Comparison of ENCODE assay signal across 1 cellular context in the genomic region with DNA sequence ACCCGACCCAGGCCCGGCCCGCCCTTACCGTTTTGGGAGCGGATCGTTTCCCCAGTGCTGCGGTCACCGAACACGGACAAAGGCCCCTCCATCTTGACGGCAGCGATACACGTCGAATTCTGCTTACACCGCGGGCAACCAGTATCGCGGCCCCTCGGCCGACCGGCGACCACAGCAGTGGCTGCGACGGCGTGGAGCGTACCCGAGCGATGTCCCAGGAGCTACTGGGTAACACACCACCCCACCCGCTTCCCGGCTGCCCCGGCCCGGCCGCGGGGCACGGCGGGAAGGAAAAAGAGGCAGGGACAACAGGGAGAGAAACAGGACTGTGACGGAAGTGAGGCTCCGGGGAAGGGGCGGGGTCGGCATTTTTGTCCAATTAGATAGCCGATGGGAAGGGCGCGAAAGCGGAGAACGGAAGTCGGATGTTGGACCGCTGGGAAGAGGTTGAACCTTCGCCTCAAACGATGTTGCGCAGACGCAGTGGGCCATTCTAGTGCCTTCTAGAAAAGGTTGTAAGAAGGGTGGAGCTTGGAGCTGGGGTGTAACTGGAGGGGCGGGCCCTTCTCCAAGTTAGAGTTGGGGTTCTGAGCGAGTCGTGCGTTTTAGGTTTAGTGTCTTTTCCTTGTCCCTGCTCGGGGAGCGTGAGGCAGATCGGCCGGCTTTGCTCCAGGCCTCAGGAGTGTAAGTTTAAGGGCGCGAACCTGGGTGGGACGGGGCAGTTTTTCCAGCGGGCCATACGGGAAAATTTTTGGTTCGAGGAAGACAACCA.
TF ChIP-seq lines count a peak whose summit lies in the region.

A gene (minus strand): TSS at position 226 of the 772 bp plus-strand sequence. CDS start 134 bp downstream, at position 92.

TF ChIP-seq in HepG2, 621 proteins besides CTCF, POLR2A, EP300 and RAD21 (continued from another document and continues in another):
- TF ChIP-seq, protein P1, sequence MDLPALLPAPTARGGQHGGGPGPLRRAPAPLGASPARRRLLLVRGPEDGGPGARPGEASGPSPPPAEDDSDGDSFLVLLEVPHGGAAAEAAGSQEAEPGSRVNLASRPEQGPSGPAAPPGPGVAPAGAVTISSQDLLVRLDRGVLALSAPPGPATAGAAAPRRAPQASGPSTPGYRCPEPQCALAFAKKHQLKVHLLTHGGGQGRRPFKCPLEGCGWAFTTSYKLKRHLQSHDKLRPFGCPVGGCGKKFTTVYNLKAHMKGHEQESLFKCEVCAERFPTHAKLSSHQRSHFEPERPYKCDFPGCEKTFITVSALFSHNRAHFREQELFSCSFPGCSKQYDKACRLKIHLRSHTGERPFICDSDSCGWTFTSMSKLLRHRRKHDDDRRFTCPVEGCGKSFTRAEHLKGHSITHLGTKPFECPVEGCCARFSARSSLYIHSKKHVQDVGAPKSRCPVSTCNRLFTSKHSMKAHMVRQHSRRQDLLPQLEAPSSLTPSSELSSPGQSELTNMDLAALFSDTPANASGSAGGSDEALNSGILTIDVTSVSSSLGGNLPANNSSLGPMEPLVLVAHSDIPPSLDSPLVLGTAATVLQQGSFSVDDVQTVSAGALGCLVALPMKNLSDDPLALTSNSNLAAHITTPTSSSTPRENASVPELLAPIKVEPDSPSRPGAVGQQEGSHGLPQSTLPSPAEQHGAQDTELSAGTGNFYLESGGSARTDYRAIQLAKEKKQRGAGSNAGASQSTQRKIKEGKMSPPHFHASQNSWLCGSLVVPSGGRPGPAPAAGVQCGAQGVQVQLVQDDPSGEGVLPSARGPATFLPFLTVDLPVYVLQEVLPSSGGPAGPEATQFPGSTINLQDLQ (CRISPR knock-in tag; IDR thresholded peaks at IDR 0.05): no peak
- TF ChIP-seq, protein P2, sequence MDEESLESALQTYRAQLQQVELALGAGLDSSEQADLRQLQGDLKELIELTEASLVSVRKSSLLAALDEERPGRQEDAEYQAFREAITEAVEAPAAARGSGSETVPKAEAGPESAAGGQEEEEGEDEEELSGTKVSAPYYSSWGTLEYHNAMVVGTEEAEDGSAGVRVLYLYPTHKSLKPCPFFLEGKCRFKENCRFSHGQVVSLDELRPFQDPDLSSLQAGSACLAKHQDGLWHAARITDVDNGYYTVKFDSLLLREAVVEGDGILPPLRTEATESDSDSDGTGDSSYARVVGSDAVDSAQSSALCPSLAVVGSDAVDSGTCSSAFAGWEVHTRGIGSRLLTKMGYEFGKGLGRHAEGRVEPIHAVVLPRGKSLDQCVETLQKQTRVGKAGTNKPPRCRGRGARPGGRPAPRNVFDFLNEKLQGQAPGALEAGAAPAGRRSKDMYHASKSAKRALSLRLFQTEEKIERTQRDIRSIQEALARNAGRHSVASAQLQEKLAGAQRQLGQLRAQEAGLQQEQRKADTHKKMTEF (CRISPR knock-in tag; IDR thresholded peaks at IDR 0.05): peak; percentile 82
- peak; percentile 55; the same call in 1 of the 2 replicates for TF ChIP-seq FOXP1 (IDR thresholded peaks at IDR 0.05)
- peak; percentile 58 for TF ChIP-seq FOXP1 (CRISPR knock-in tag; IDR thresholded peaks at IDR 0.05)
- TF ChIP-seq ZNF652 (CRISPR knock-in tag; IDR thresholded peaks at IDR 0.05; ENCODE audit: borderline replicate concordance, low read depth): no peak
- TF ChIP-seq, protein P3, sequence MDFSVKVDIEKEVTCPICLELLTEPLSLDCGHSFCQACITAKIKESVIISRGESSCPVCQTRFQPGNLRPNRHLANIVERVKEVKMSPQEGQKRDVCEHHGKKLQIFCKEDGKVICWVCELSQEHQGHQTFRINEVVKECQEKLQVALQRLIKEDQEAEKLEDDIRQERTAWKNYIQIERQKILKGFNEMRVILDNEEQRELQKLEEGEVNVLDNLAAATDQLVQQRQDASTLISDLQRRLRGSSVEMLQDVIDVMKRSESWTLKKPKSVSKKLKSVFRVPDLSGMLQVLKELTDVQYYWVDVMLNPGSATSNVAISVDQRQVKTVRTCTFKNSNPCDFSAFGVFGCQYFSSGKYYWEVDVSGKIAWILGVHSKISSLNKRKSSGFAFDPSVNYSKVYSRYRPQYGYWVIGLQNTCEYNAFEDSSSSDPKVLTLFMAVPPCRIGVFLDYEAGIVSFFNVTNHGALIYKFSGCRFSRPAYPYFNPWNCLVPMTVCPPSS (IDR thresholded peaks at IDR 0.05): no peak
- no peak; the same call in 1 of the 2 replicates for TF ChIP-seq ZZZ3 (CRISPR knock-in tag; IDR thresholded peaks at IDR 0.05; ENCODE audit: borderline replicate concordance)
- TF ChIP-seq CBX1 (IDR thresholded peaks at IDR 0.05; ENCODE audit: low read depth): peak; percentile 30
- peak; percentile 73 for TF ChIP-seq CREB1 (IDR thresholded peaks at IDR 0.05)
- TF ChIP-seq CREB1 (CRISPR knock-in tag; IDR thresholded peaks at IDR 0.05): peak; percentile 77
- TF ChIP-seq, protein P4, sequence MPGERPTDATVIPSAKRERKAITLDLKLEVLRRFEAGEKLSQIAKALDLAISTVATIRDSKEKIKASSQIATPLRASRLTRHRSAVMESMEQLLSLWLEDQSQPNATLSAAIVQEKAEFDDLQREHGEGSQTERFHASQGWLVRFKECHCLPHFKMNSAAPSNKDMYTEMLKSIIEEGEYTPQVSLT (CRISPR knock-in tag; IDR thresholded peaks at IDR 0.05; ENCODE audit: borderline replicate concordance, low read depth): no peak
- TF ChIP-seq, protein P5, sequence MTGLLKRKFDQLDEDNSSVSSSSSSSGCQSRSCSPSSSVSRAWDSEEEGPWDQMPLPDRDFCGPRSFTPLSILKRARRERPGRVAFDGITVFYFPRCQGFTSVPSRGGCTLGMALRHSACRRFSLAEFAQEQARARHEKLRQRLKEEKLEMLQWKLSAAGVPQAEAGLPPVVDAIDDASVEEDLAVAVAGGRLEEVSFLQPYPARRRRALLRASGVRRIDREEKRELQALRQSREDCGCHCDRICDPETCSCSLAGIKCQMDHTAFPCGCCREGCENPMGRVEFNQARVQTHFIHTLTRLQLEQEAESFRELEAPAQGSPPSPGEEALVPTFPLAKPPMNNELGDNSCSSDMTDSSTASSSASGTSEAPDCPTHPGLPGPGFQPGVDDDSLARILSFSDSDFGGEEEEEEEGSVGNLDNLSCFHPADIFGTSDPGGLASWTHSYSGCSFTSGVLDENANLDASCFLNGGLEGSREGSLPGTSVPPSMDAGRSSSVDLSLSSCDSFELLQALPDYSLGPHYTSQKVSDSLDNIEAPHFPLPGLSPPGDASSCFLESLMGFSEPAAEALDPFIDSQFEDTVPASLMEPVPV (CRISPR knock-in tag; IDR thresholded peaks at IDR 0.05): peak; percentile 61; the same call in 1 of the 2 replicates
- no peak for TF ChIP-seq ZNF549 (CRISPR knock-in tag; IDR thresholded peaks at IDR 0.05)
- TF ChIP-seq, protein P6, sequence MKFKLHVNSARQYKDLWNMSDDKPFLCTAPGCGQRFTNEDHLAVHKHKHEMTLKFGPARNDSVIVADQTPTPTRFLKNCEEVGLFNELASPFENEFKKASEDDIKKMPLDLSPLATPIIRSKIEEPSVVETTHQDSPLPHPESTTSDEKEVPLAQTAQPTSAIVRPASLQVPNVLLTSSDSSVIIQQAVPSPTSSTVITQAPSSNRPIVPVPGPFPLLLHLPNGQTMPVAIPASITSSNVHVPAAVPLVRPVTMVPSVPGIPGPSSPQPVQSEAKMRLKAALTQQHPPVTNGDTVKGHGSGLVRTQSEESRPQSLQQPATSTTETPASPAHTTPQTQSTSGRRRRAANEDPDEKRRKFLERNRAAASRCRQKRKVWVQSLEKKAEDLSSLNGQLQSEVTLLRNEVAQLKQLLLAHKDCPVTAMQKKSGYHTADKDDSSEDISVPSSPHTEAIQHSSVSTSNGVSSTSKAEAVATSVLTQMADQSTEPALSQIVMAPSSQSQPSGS (CRISPR knock-in tag; IDR thresholded peaks at IDR 0.05): peak; percentile 81
- TF ChIP-seq MBNL3 (CRISPR knock-in tag; conservative IDR thresholded peaks at IDR 0.05): no peak
- TF ChIP-seq, protein P7, sequence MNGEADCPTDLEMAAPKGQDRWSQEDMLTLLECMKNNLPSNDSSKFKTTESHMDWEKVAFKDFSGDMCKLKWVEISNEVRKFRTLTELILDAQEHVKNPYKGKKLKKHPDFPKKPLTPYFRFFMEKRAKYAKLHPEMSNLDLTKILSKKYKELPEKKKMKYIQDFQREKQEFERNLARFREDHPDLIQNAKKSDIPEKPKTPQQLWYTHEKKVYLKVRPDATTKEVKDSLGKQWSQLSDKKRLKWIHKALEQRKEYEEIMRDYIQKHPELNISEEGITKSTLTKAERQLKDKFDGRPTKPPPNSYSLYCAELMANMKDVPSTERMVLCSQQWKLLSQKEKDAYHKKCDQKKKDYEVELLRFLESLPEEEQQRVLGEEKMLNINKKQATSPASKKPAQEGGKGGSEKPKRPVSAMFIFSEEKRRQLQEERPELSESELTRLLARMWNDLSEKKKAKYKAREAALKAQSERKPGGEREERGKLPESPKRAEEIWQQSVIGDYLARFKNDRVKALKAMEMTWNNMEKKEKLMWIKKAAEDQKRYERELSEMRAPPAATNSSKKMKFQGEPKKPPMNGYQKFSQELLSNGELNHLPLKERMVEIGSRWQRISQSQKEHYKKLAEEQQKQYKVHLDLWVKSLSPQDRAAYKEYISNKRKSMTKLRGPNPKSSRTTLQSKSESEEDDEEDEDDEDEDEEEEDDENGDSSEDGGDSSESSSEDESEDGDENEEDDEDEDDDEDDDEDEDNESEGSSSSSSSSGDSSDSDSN (CRISPR knock-in tag; IDR thresholded peaks at IDR 0.05): peak; percentile 85
- TF ChIP-seq, protein P8, sequence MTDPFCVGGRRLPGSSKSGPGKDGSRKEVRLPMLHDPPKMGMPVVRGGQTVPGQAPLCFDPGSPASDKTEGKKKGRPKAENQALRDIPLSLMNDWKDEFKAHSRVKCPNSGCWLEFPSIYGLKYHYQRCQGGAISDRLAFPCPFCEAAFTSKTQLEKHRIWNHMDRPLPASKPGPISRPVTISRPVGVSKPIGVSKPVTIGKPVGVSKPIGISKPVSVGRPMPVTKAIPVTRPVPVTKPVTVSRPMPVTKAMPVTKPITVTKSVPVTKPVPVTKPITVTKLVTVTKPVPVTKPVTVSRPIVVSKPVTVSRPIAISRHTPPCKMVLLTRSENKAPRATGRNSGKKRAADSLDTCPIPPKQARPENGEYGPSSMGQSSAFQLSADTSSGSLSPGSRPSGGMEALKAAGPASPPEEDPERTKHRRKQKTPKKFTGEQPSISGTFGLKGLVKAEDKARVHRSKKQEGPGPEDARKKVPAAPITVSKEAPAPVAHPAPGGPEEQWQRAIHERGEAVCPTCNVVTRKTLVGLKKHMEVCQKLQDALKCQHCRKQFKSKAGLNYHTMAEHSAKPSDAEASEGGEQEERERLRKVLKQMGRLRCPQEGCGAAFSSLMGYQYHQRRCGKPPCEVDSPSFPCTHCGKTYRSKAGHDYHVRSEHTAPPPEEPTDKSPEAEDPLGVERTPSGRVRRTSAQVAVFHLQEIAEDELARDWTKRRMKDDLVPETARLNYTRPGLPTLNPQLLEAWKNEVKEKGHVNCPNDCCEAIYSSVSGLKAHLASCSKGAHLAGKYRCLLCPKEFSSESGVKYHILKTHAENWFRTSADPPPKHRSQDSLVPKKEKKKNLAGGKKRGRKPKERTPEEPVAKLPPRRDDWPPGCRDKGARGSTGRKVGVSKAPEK (CRISPR knock-in tag; IDR thresholded peaks at IDR 0.05; ENCODE audit: borderline replicate concordance): no peak; the same call in 1 of the 2 replicates
- TF ChIP-seq RBFOX2 (IDR thresholded peaks at IDR 0.05; ENCODE audit: low read depth, low read length): peak; percentile 94
- no peak for TF ChIP-seq RORA (CRISPR knock-in tag; IDR thresholded peaks at IDR 0.05)
- TF ChIP-seq MEIS1 (CRISPR knock-in tag; IDR thresholded peaks at IDR 0.05; ENCODE audit: borderline replicate concordance): peak; percentile 85; the same call in 1 of the 2 replicates
- TF ChIP-seq, protein P9, sequence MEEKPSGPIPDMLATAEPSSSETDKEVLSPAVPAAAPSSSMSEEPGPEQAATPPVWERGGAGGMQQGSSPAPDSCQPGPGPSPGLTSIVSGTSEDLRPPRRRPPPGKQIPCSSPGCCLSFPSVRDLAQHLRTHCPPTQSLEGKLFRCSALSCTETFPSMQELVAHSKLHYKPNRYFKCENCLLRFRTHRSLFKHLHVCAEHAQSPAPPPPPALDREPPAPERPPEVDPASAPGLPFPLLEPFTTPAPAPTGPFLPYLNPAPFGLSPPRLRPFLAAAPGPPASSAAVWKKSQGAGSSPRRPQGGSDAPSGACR (CRISPR knock-in tag; IDR thresholded peaks at IDR 0.05): peak; percentile 94; the same call in 1 of the 2 replicates
- TF ChIP-seq ZNF619 (CRISPR knock-in tag; IDR thresholded peaks at IDR 0.05): no peak; the same call in 1 of the 2 replicates
- TF ChIP-seq ZNF570 (CRISPR knock-in tag; IDR thresholded peaks at IDR 0.05; ENCODE audit: borderline replicate concordance): no peak
- 0 out of 2 replicates have a peak, but pooled peaks have one; percentile 14 for TF ChIP-seq HHEX (CRISPR knock-in tag; IDR thresholded peaks at IDR 0.05)
- TF ChIP-seq AKAP8 (CRISPR knock-in tag; IDR thresholded peaks at IDR 0.05): peak; percentile 49; the same call in 1 of the 2 replicates
- 0 out of 2 replicates have a peak, but pooled peaks have one; percentile 11 for TF ChIP-seq ZSCAN29 (CRISPR knock-in tag; conservative IDR thresholded peaks at IDR 0.05)
- TF ChIP-seq, protein P10, sequence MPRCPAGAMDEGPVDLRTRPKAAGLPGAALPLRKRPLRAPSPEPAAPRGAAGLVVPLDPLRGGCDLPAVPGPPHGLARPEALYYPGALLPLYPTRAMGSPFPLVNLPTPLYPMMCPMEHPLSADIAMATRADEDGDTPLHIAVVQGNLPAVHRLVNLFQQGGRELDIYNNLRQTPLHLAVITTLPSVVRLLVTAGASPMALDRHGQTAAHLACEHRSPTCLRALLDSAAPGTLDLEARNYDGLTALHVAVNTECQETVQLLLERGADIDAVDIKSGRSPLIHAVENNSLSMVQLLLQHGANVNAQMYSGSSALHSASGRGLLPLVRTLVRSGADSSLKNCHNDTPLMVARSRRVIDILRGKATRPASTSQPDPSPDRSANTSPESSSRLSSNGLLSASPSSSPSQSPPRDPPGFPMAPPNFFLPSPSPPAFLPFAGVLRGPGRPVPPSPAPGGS (CRISPR knock-in tag; IDR thresholded peaks at IDR 0.05): no peak
- no peak for TF ChIP-seq NFIC (IDR thresholded peaks at IDR 0.05; ENCODE audit: low read length)
- TF ChIP-seq KDM6A (CRISPR knock-in tag; IDR thresholded peaks at IDR 0.05; ENCODE audit: low read depth): peak; percentile 36; the same call in 1 of the 2 replicates
- TF ChIP-seq ZNF317 (CRISPR knock-in tag; IDR thresholded peaks at IDR 0.05): peak; percentile 66
- peak; percentile 9; the same call in 1 of the 2 replicates for TF ChIP-seq CCDC6 (CRISPR knock-in tag; IDR thresholded peaks at IDR 0.05)
- peak; percentile 28; the same call in 1 of the 2 replicates for TF ChIP-seq ZNF431 (CRISPR knock-in tag; IDR thresholded peaks at IDR 0.05; ENCODE audit: borderline replicate concordance, low read depth)
- TF ChIP-seq ESRRA (CRISPR knock-in tag; IDR thresholded peaks at IDR 0.05; ENCODE audit: low read depth): no peak; the same call in 1 of the 2 replicates
- TF ChIP-seq TCF12 (IDR thresholded peaks at IDR 0.05): no peak
- TF ChIP-seq TCF12 (CRISPR knock-in tag; IDR thresholded peaks at IDR 0.05): peak; percentile 79; the same call in 1 of the 2 replicates
